8 cellular contexts compared by ENCODE assay signal in the genomic region with DNA sequence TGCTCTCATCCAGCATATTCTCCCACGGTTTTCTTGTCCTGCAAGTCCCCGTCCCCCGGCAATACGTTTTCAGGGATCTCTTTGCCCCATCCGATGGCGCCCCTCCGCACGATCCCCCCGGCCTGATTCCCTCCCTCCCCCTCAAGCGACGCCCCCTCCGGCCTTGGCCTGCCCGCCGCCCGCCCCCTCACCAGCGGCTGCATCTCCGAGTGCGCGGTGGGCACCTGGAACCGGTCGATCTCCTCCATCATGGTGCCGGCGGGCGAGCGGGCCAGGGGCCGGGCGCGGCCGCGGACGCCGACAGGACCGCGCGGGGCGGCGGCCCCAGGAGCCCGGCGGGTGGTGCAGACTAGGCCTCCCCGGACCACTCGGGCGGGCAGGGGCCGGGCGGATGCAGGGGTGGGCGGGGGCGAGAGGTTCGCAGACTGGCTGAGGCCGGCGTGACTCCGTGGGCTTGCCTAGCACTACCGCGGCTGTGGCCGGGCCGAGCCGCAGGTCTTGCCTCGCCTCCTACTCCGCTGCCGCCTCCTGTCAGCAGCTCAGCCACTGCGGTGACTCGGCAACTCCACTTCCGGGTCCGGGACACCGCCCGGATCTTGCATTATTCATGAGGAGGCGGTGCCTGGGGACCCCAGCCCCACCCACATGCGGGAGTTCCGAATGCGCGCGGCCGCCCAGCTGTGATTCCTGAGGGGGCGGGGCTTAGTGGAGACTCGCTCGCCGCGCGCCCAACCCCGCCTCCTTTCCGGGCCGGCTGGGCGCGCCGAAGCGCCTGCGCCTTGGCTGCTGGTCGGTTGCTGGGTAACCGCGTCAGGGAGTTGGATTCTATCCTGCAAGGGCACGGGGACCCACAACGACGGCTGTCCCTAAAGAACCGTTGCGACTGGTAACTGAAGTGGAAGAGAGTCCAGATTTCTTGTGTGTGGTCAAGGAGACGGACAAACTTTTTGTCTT.
DNase-seq lines count a peak whose midpoint lies in the region; ATAC-seq, FAIRE-seq and TF ChIP-seq lines count a peak whose summit lies in the region.

Gene DNAI1, plus strand, starts transcription at position 793 of the 954 bp plus-strand sequence. CDS start 201 bp downstream, outside the sequence.
A gene with protein sequence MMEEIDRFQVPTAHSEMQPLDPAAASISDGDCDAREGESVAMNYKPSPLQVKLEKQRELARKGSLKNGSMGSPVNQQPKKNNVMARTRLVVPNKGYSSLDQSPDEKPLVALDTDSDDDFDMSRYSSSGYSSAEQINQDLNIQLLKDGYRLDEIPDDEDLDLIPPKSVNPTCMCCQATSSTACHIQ (minus strand): TSS at position 558 of the 954 bp plus-strand sequence. CDS start 307 bp downstream, at position 251.

- FAIRE-seq in islet of Langerhans (lab: Jason Lieb, UNC), result peak; percentile 9

- ATAC-seq in HG03378 (IDR thresholded peaks at IDR 0.05; ENCODE audit: unreplicated experiment), result peak; percentile 92

- DNase-seq in AML-193 (lab: John Stamatoyannopoulos, UW), result peak; percentile 88 to 90
- peak; percentile 96 for DNase-seq in NCI-H446 treated with DMSO at 0.1 percent for 48 hours (lab: John Stamatoyannopoulos, UW)
- peak; percentile 99 for DNase-seq in activated CD4-positive, CD25-positive, alpha-beta regulatory T cell treated with anti-CD3 and anti-CD28 coated beads, Interleukin-2, amount 50 U/mL, for 72 hours
- peak; percentile 88 to 98 for DNase-seq in cerebellar nuclear complex (lab: John Stamatoyannopoulos, UW)
- peak; percentile 98 for DNase-seq in stimulated activated CD4-positive, alpha-beta T cell treated with anti-CD3 and anti-CD28 coated beads, Interleukin-12 subunit alpha, Interleukin-12 subunit beta, amount 100 ng/mL, for 4 hours

- TF ChIP-seq POLR2A in GM19099 (IDR thresholded peaks at IDR 0.05; ENCODE audit: extremely low read depth, insufficient read length, low read depth), result peak; percentile 74

Comparison
In these comparisons a context has a peak if more than half of its experiments do, and no peak if none do; other contexts are left out.
1. Peak in every context shown above with its lines: DNase-seq and ATAC-seq.